Comparison of ENCODE assay signal across 11 cellular contexts in genomic region chr15:45075440-45076320, GRCh38. TPM values are rescaled to one million over a fixed set of nuclear protein-coding genes. Genes with fewer than 3 reads are reported as not detected.
DNase-seq lines count a peak whose midpoint lies in the region; ATAC-seq and TF ChIP-seq lines count a peak whose summit lies in the region.
"Not testable (repeated sequence)": the region's sequence is repeated elsewhere in the genome, so short reads cannot be mapped to it uniquely, and the experiment has no call there.
"Had no signal": no experiment of that assay in that cellular context is flagged by ENCODE, and none has a peak within 500 bp of the region (broad histone marks: within the 10 kb centered on the region; RNA-seq: fewer than 3 reads in every experiment).

No MANE protein-coding gene starts in this region.

- not testable (repeated sequence) for H3K4me3 ChIP-seq in body of pancreas; neutrophil (ENCODE audit: low read depth in 1 of 2, low read length in 1 of 2)

- not testable (repeated sequence) for TF ChIP-seq CTCF in body of pancreas (IDR thresholded peaks at IDR 0.05); neutrophil (IDR thresholded peaks at IDR 0.05)

- DNase-seq in body of pancreas; left lobe of liver (ENCODE audit: low spot score): not testable (repeated sequence)

- H3K9me3 ChIP-seq in body of pancreas, neutrophil: not testable (repeated sequence)

- H3K36me3 ChIP-seq in body of pancreas (replicated peaks in 1 of 2; ENCODE audit: insufficient read depth in 1 of 2, low read depth in 2 of 2); neutrophil: not testable (repeated sequence)

- 80% methylated on average over 1 of the region's 9 CpGs for WGBS in body of pancreas, 2 donors

- intact Hi-C loops in body of pancreas (cut with DNase I): not testable (repeated sequence)

- not testable (repeated sequence) for H3K27ac ChIP-seq in body of pancreas
- H3K27ac ChIP-seq in neutrophil: peak overlapping the region; percentile 63

- peak; percentile 54 for ATAC-seq in body of pancreas
- peak; percentile 73 for ATAC-seq in left lobe of liver

- H3K4me1 ChIP-seq in body of pancreas (peaks cover 21% of the 10 kb centered on the region), neutrophil (ENCODE audit: control insufficient read depth in 1 of 2, insufficient read depth in 1 of 2, low read depth in 1 of 2, low read length in 1 of 2) (peaks cover 7 to 15% of the 10 kb centered on the region in 2 experiments)

- not testable (repeated sequence) for TF ChIP-seq POLR2A in body of pancreas (IDR thresholded peaks at IDR 0.05)

- H3K27me3 ChIP-seq in body of pancreas, neutrophil: not testable (repeated sequence)

RNA-seq across cellular contexts. Expression of gene DUOX2, which starts 38.3 kb away (rescaled TPM):
- total RNA-seq in body of pancreas: under 1 TPM; under 0.01 to 0.26 TPM
- total RNA-seq in left lobe of liver: 0.10 TPM
- total RNA-seq: CD4-positive, CD25-positive, alpha-beta regulatory T cell; CD8-positive, alpha-beta memory T cell; G401; H7; HFFc6; IMR-90 had no signal

RNA-seq across cellular contexts. Expression of gene DUOXA2, which starts 38.4 kb away (rescaled TPM):
- total RNA-seq in body of pancreas (not detected), left lobe of liver (not detected)
- total RNA-seq: CD4-positive, CD25-positive, alpha-beta regulatory T cell; CD8-positive, alpha-beta memory T cell; G401; GM12878; H7; HFFc6; HT1080; IMR-90 had no signal

RNA-seq across cellular contexts. Expression of gene SORD, which starts 52.7 kb away (rescaled TPM):
- total RNA-seq in body of pancreas (10 to 100 TPM in 1 of 2 donors, 1 to 10 TPM in 1; 9.3 to 18.1 TPM), left lobe of liver (342 TPM)

RNA-seq across cellular contexts. Expression of gene DUOXA1, which starts 54.0 kb away (rescaled TPM):
- total RNA-seq in body of pancreas: not detected
- not detected for total RNA-seq in left lobe of liver
- total RNA-seq: CD4-positive, CD25-positive, alpha-beta regulatory T cell; G401; H7; IMR-90 had no signal

RNA-seq across cellular contexts. Expression of gene DUOX1, which starts 54.1 kb away (rescaled TPM):
- total RNA-seq in body of pancreas (under 1 TPM; 0.26 to 0.66 TPM), left lobe of liver (0.45 TPM)
- total RNA-seq: CD4-positive, CD25-positive, alpha-beta regulatory T cell; G401; HT1080; IMR-90 had no signal

Comparison
In these comparisons a context has a peak if more than half of its experiments do, and no peak if none do; other contexts are left out.
1. RNA of gene SORD, which starts 52.7 kb away (total RNA-seq): 342 TPM in left lobe of liver (single experiment); 9.3 to 18.1 TPM in body of pancreas; every median in the first group is over 10 times any median in the second.